ENCODE assay signal across 1 cellular context in the genomic region with DNA sequence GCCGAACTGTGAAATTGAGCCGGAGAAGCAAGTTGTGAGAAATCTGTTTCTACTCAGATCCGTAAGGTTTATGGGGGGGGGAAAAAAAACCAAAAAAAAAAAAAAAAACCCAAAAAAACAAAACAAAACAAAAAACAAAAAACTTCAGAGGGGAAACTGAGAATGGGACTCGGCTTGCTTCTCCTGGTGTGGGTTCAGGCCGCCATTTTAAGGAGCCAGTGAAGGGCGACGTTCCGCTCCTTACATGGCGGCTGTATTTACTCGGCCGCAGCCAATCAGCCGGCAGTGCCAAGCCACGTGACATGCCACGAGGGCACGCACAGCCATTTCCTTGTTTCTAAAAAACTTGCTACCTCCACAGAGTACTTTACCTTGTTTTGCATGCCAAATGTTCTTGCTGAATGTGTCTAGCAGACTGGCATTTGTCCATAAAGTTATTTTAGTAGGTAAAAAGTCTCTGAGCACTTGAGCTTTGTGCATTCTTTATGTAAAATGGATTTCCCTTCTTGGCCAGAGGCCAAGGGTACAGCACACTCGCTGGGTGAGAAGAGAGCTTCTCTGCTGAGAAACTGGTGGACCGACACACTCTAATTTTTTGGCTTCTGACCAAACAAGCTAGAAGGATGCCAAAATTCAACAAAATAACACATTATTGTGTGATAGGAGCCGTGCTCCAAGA.
TF ChIP-seq lines count a peak whose summit lies in the region.

No MANE protein-coding gene starts in this region.

TF ChIP-seq in HepG2, 621 proteins besides CTCF, POLR2A, EP300 and RAD21 (continued from another document and continues in another):
- TF ChIP-seq FOXJ3 (CRISPR knock-in tag; IDR thresholded peaks at IDR 0.05; ENCODE audit: borderline replicate concordance) (no peak; the same call in 1 of the 2 replicates), HOXD1 (CRISPR knock-in tag; IDR thresholded peaks at IDR 0.05) (no peak), SOX13 (IDR thresholded peaks at IDR 0.05) (no peak), SOX13 (CRISPR knock-in tag; conservative IDR thresholded peaks at IDR 0.05 in 1 of 2, IDR thresholded peaks at IDR 0.05 in 1 of 2) (no peak), ZNF326 (CRISPR knock-in tag; IDR thresholded peaks at IDR 0.05; ENCODE audit: borderline replicate concordance) (no peak), MBD4 (IDR thresholded peaks at IDR 0.05; ENCODE audit: borderline replicate concordance, low read length) (no peak), FOXC1 (CRISPR knock-in tag; IDR thresholded peaks at IDR 0.05; ENCODE audit: borderline replicate concordance) (no peak), ZSCAN12 (CRISPR knock-in tag; IDR thresholded peaks at IDR 0.05) (no peak), NCOA1 (CRISPR knock-in tag; IDR thresholded peaks at IDR 0.05) (no peak), ZGPAT (CRISPR knock-in tag; IDR thresholded peaks at IDR 0.05) (no peak), PAXIP1 (CRISPR knock-in tag; conservative IDR thresholded peaks at IDR 0.05) (no peak), MAX (IDR thresholded peaks at IDR 0.05) (peak; percentile 91), MYC (CRISPR knock-in tag; IDR thresholded peaks at IDR 0.05; ENCODE audit: borderline replicate concordance) (peak; percentile 95), ZNF331 (CRISPR knock-in tag; IDR thresholded peaks at IDR 0.05) (peak; percentile 41; the same call in 1 of the 2 replicates), ZNF644 (CRISPR knock-in tag; IDR thresholded peaks at IDR 0.05; ENCODE audit: low read depth) (0 out of 2 replicates have a peak, but pooled peaks have one; percentile 34), THAP8 (CRISPR knock-in tag; IDR thresholded peaks at IDR 0.05; ENCODE audit: borderline replicate concordance) (no peak), ESRRA (CRISPR knock-in tag; IDR thresholded peaks at IDR 0.05; ENCODE audit: low read depth) (peak; percentile 14; the same call in 1 of the 2 replicates), FOXK2 (IDR thresholded peaks at IDR 0.05) (0 out of 2 replicates have a peak, but pooled peaks have one; percentile 51), ELF1 (CRISPR knock-in tag; IDR thresholded peaks at IDR 0.05) (peak; percentile 81), ZNF75D (CRISPR knock-in tag; IDR thresholded peaks at IDR 0.05; ENCODE audit: borderline replicate concordance) (no peak), PRPF4 (IDR thresholded peaks at IDR 0.05; ENCODE audit: low read depth, low read length, poor library complexity, severe bottlenecking) (no peak), MED13 (CRISPR knock-in tag; IDR thresholded peaks at IDR 0.05) (no peak; the same call in 1 of the 2 replicates), CREB1 (IDR thresholded peaks at IDR 0.05) (no peak), CREB1 (CRISPR knock-in tag; IDR thresholded peaks at IDR 0.05) (peak; percentile 68; the same call in 1 of the 2 replicates), ATM (IDR thresholded peaks at IDR 0.05; ENCODE audit: borderline replicate concordance) (no peak), RXRA (CRISPR knock-in tag; IDR thresholded peaks at IDR 0.05) (no peak), SP5 (CRISPR knock-in tag; IDR thresholded peaks at IDR 0.05; ENCODE audit: borderline replicate concordance, low read depth) (no peak), PHF8 (CRISPR knock-in tag; IDR thresholded peaks at IDR 0.05) (no peak; the same call in 1 of the 2 replicates), MAZ (IDR thresholded peaks at IDR 0.05; ENCODE audit: borderline replicate concordance, low read depth, low read length) (no peak), MAZ (CRISPR knock-in tag; IDR thresholded peaks at IDR 0.05; ENCODE audit: low read depth) (no peak), HIVEP1 (CRISPR knock-in tag; IDR thresholded peaks at IDR 0.05) (no peak), MAFF (IDR thresholded peaks at IDR 0.05; ENCODE audit: low read depth, low read length) (no peak), ZNF274 (CRISPR knock-in tag; IDR thresholded peaks at IDR 0.05) (peak; percentile 38; the same call in 1 of the 2 replicates)
- TF ChIP-seq, protein P1, sequence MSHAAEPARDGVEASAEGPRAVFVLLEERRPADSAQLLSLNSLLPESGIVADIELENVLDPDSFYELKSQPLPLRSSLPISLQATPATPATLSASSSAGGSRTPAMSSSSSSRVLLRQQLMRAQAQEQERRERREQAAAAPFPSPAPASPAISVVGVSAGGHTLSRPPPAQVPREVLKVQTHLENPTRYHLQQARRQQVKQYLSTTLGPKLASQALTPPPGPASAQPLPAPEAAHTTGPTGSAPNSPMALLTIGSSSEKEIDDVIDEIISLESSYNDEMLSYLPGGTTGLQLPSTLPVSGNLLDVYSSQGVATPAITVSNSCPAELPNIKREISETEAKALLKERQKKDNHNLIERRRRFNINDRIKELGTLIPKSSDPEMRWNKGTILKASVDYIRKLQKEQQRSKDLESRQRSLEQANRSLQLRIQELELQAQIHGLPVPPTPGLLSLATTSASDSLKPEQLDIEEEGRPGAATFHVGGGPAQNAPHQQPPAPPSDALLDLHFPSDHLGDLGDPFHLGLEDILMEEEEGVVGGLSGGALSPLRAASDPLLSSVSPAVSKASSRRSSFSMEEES (CRISPR knock-in tag; IDR thresholded peaks at IDR 0.05) = peak; percentile 84
- TF ChIP-seq, protein P2, sequence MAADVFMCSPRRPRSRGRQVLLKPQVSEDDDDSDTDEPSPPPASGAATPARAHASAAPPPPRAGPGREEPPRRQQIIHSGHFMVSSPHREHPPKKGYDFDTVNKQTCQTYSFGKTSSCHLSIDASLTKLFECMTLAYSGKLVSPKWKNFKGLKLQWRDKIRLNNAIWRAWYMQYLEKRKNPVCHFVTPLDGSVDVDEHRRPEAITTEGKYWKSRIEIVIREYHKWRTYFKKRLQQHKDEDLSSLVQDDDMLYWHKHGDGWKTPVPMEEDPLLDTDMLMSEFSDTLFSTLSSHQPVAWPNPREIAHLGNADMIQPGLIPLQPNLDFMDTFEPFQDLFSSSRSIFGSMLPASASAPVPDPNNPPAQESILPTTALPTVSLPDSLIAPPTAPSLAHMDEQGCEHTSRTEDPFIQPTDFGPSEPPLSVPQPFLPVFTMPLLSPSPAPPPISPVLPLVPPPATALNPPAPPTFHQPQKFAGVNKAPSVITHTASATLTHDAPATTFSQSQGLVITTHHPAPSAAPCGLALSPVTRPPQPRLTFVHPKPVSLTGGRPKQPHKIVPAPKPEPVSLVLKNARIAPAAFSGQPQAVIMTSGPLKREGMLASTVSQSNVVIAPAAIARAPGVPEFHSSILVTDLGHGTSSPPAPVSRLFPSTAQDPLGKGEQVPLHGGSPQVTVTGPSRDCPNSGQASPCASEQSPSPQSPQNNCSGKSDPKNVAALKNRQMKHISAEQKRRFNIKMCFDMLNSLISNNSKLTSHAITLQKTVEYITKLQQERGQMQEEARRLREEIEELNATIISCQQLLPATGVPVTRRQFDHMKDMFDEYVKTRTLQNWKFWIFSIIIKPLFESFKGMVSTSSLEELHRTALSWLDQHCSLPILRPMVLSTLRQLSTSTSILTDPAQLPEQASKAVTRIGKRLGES (CRISPR knock-in tag; IDR thresholded peaks at IDR 0.05; ENCODE audit: borderline replicate concordance) = peak; percentile 58
- TF ChIP-seq, protein P3, sequence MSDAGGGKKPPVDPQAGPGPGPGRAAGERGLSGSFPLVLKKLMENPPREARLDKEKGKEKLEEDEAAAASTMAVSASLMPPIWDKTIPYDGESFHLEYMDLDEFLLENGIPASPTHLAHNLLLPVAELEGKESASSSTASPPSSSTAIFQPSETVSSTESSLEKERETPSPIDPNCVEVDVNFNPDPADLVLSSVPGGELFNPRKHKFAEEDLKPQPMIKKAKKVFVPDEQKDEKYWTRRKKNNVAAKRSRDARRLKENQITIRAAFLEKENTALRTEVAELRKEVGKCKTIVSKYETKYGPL (CRISPR knock-in tag; IDR thresholded peaks at IDR 0.05) = no peak
- TF ChIP-seq, protein P4, sequence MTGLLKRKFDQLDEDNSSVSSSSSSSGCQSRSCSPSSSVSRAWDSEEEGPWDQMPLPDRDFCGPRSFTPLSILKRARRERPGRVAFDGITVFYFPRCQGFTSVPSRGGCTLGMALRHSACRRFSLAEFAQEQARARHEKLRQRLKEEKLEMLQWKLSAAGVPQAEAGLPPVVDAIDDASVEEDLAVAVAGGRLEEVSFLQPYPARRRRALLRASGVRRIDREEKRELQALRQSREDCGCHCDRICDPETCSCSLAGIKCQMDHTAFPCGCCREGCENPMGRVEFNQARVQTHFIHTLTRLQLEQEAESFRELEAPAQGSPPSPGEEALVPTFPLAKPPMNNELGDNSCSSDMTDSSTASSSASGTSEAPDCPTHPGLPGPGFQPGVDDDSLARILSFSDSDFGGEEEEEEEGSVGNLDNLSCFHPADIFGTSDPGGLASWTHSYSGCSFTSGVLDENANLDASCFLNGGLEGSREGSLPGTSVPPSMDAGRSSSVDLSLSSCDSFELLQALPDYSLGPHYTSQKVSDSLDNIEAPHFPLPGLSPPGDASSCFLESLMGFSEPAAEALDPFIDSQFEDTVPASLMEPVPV (CRISPR knock-in tag; IDR thresholded peaks at IDR 0.05) = no peak
- TF ChIP-seq, protein P5, sequence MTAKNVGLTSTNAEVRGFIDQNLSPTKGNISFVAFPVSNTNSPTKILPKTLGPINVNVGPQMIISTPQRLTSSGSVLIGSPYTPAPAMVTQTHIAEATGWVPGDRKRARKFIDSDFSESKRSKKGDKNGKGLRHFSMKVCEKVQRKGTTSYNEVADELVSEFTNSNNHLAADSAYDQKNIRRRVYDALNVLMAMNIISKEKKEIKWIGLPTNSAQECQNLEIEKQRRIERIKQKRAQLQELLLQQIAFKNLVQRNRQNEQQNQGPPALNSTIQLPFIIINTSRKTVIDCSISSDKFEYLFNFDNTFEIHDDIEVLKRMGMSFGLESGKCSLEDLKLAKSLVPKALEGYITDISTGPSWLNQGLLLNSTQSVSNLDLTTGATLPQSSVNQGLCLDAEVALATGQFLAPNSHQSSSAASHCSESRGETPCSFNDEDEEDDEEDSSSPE (CRISPR knock-in tag; IDR thresholded peaks at IDR 0.05) = peak; percentile 46; the same call in 1 of the 2 replicates
- TF ChIP-seq, protein P6, sequence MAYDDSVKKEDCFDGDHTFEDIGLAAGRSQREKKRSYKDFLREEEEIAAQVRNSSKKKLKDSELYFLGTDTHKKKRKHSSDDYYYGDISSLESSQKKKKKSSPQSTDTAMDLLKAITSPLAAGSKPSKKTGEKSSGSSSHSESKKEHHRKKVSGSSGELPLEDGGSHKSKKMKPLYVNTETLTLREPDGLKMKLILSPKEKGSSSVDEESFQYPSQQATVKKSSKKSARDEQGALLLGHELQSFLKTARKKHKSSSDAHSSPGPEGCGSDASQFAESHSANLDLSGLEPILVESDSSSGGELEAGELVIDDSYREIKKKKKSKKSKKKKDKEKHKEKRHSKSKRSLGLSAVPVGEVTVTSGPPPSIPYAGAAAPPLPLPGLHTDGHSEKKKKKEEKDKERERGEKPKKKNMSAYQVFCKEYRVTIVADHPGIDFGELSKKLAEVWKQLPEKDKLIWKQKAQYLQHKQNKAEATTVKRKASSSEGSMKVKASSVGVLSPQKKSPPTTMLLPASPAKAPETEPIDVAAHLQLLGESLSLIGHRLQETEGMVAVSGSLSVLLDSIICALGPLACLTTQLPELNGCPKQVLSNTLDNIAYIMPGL (CRISPR knock-in tag; IDR thresholded peaks at IDR 0.05; ENCODE audit: borderline replicate concordance in 1 of 2, low read depth in 1 of 2) = peak in 1 of 2 experiments; percentile 10; a peak in 1 of 4 replicates
